In genomic region chr20:59519707-59520014, GRCh38 we compare ENCODE assay signal across 10 cellular contexts.
DNase-seq lines count a peak whose midpoint lies in the region; ATAC-seq and TF ChIP-seq lines count a peak whose summit lies in the region.
"Had no signal": no experiment of that assay in that cellular context is flagged by ENCODE, and none has a peak within 500 bp of the region (broad histone marks: within the 10 kb centered on the region; RNA-seq: fewer than 3 reads in every experiment).

No MANE protein-coding gene starts in this region.

- H3K27ac Mint-ChIP-seq in natural killer cell (no peak overlapping the region), nephron (no peak overlapping the region)
- H3K27ac Mint-ChIP-seq in natural killer cell treated with Interleukin-12 subunit alpha and Interleukin-12 subunit beta and Interleukin-15 and Interleukin-18, amount 100 ng/mL, for 72 hours = no peak overlapping the region
- H3K27ac Mint-ChIP-seq: IgD-negative memory B cell had no signal

- H3K27ac ChIP-seq in VCaP = no peak overlapping the region

- H3K9me3 Mint-ChIP-seq in natural killer cell (no peaks in the 10 kb centered on the region), nephron (no peaks in the 10 kb centered on the region)
- H3K9me3 Mint-ChIP-seq in natural killer cell treated with Interleukin-12 subunit alpha and Interleukin-12 subunit beta and Interleukin-15 and Interleukin-18, amount 100 ng/mL, for 72 hours = no peaks in the 10 kb centered on the region
- H3K9me3 Mint-ChIP-seq: IgD-negative memory B cell had no signal

- DNase-seq in natural killer cell (no peak), NCI-H187 (lab: John Stamatoyannopoulos, UW) (no peak), NOMO-1 (lab: John Stamatoyannopoulos, UW; ENCODE audit: unreplicated experiment in 2 of 2) (no peak)
- no peak for DNase-seq in natural killer cell treated with Interleukin-12 subunit alpha and Interleukin-12 subunit beta and Interleukin-15 and Interleukin-18, amount 100 ng/mL, for 72 hours (ENCODE audit: low spot score)
- DNase-seq: GF-D8, NCI-H524 treated with DMSO at 0.1 percent for 48 hours had no signal

- intact Hi-C loops in natural killer cell (cut with micrococcal nuclease) = no loop called here

- H3K4me1 Mint-ChIP-seq in natural killer cell (no peaks in the 10 kb centered on the region), nephron (peaks cover 14% of the 10 kb centered on the region)
- H3K4me1 Mint-ChIP-seq in natural killer cell treated with Interleukin-12 subunit alpha and Interleukin-12 subunit beta and Interleukin-15 and Interleukin-18, amount 100 ng/mL, for 72 hours (ENCODE audit: low read depth in 2 of 2) = no peaks in the 10 kb centered on the region
- H3K4me1 Mint-ChIP-seq: IgD-negative memory B cell had no signal

- TF ChIP-seq CTCF in natural killer cell (IDR thresholded peaks at IDR 0.05) (peak; percentile 54), VCaP (conservative IDR thresholded peaks at IDR 0.05) (peak; percentile 34), nephron (IDR thresholded peaks at IDR 0.05; ENCODE audit: unreplicated experiment in 3 of 3) (peak in 2 of 3 experiments; percentile 18 to 20)

- H3K36me3 Mint-ChIP-seq in natural killer cell (no peaks in the 10 kb centered on the region), nephron (ENCODE audit: low read depth) (no peaks in the 10 kb centered on the region)
- H3K36me3 Mint-ChIP-seq in natural killer cell treated with Interleukin-12 subunit alpha and Interleukin-12 subunit beta and Interleukin-15 and Interleukin-18, amount 100 ng/mL, for 72 hours = no peaks in the 10 kb centered on the region
- H3K36me3 Mint-ChIP-seq: IgD-negative memory B cell had no signal

- ATAC-seq in natural killer cell = no peak
- no peak for ATAC-seq in natural killer cell treated with Interleukin-12 subunit alpha and Interleukin-12 subunit beta and Interleukin-15 and Interleukin-18, amount 100 ng/mL, for 72 hours
- no peak for ATAC-seq in GM21360 (IDR thresholded peaks at IDR 0.05; ENCODE audit: unreplicated experiment)

- H3K4me3 Mint-ChIP-seq in natural killer cell (no peak overlapping the region), nephron (no peak overlapping the region)
- H3K4me3 Mint-ChIP-seq in natural killer cell treated with Interleukin-12 subunit alpha and Interleukin-12 subunit beta and Interleukin-15 and Interleukin-18, amount 100 ng/mL, for 72 hours = no peak overlapping the region
- H3K4me3 Mint-ChIP-seq: IgD-negative memory B cell had no signal

- H3K27me3 Mint-ChIP-seq in natural killer cell (ENCODE audit: low read depth in 2 of 2) (peaks cover 38 to 71% of the 10 kb centered on the region in 2 donors), nephron (ENCODE audit: low read depth) (peaks cover 79% of the 10 kb centered on the region)
- peaks cover 30 to 60% of the 10 kb centered on the region in 2 donors for H3K27me3 Mint-ChIP-seq in natural killer cell treated with Interleukin-12 subunit alpha and Interleukin-12 subunit beta and Interleukin-15 and Interleukin-18, amount 100 ng/mL, for 72 hours
